In the genomic region with DNA sequence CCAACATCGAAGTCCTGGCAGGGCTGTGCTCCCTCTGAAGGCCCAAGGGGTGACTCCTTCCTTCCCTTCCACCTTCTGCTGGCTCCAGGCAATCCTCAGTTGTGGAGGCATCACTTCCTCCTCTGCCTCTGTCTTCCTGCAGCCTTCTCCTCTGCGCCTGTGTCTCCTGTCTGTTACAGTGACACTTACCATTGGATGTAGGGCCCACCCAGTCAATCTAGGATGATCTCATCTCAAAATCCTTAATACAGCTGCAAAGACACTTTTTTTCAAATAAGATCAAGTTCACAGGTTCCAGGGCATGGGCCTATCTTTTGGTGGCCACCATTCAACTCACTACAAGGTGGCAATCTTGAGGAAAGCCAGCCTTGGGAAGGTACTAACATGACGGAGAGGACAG, we compare ENCODE assay signal across 26 cellular contexts.
"Had no signal": no experiment of that assay in that cellular context is flagged by ENCODE, and none has a peak within 500 bp of the region (broad histone marks: within the 10 kb centered on the region; RNA-seq: fewer than 3 reads in every experiment).

No MANE protein-coding gene starts in this region.

- H3K27ac ChIP-seq: dorsolateral prefrontal cortex, esophagus muscularis mucosa, gastroesophageal sphincter, heart right ventricle, left lung, neural progenitor cell, parathyroid adenoma, skin epidermis, thoracic aorta, tibial nerve, upper lobe of left lung had no signal

- H3K27me3 ChIP-seq: dorsolateral prefrontal cortex, foreskin keratinocyte, left lung, neural progenitor cell, tibial nerve, upper lobe of left lung had no signal

- H3K4me1 ChIP-seq: esophagus muscularis mucosa, gastroesophageal sphincter, heart right ventricle, left lung, parathyroid adenoma, tibial nerve, upper lobe of left lung had no signal

- H3K36me3 ChIP-seq: esophagus muscularis mucosa, gastroesophageal sphincter, heart right ventricle, left lung, neural progenitor cell, thoracic aorta, tibial nerve, upper lobe of left lung had no signal

- H3K4me1 Mint-ChIP-seq: naive B cell; stimulated activated naive B cell treated with anti-CD40 and anti-IgM and Interleukin-4, amounts not matched to agents 10 μg/mL and 1 μg/mL and 100 μg/mL, for 72 hours had no signal

- H3K27ac Mint-ChIP-seq: mesothelial cell of epicardium; neural progenitor cell; stimulated activated naive B cell treated with anti-CD40 and anti-IgM and Interleukin-4, amounts not matched to agents 10 μg/mL and 1 μg/mL and 100 μg/mL, for 72 hours; stimulated activated naive CD8-positive, alpha-beta T cell treated with anti-CD3 and anti-CD28 coated beads, Interleukin-15, Interleukin-2, amounts not matched to agents 100 ng/mL and 50 ng/mL, for 24 hours had no signal

- H3K9ac ChIP-seq: neural progenitor cell, parathyroid adenoma had no signal

- H3K36me3 Mint-ChIP-seq: mesothelial cell of epicardium; naive B cell; neural progenitor cell; stimulated activated naive B cell treated with anti-CD40 and anti-IgM and Interleukin-4, amounts not matched to agents 10 μg/mL and 1 μg/mL and 100 μg/mL, for 72 hours had no signal

- H3K4me3 ChIP-seq: dorsolateral prefrontal cortex, esophagus muscularis mucosa, gastroesophageal sphincter, heart right ventricle, left lung, mucosa of descending colon, neural progenitor cell, skin epidermis, thoracic aorta, tibial nerve, upper lobe of left lung had no signal

- DNase-seq: dorsolateral prefrontal cortex; effector CD8-positive, alpha-beta T cell; endodermal cell; heart right ventricle; hippocampal formation; left cardiac atrium; left lung; mesenchymal stem cell; mucosa of descending colon; naive B cell; retina; stimulated activated CD4-positive, alpha-beta T cell treated with anti-CD3 and anti-CD28 coated beads, Interleukin-15, amount 100 ng/mL, for 24 hours; stimulated activated CD4-positive, alpha-beta T cell treated with anti-CD3 and anti-CD28 coated beads, Interleukin-2, amount 100 ng/mL, for 48 hours; stimulated activated naive B cell treated with anti-CD40 and anti-IgM and Interleukin-4, amounts not matched to agents 10 μg/mL and 1 μg/mL and 100 μg/mL, for 72 hours had no signal

- H3K9me3 Mint-ChIP-seq: nephron; stimulated activated naive B cell treated with anti-CD40 and anti-IgM and Interleukin-4, amounts not matched to agents 10 μg/mL and 1 μg/mL and 100 μg/mL, for 72 hours had no signal

- ATAC-seq: gastroesophageal sphincter; heart right ventricle; left cardiac atrium; left lung; mucosa of descending colon; stimulated activated naive B cell treated with anti-CD40 and anti-IgM and Interleukin-4, amounts not matched to agents 10 μg/mL and 1 μg/mL and 100 μg/mL, for 72 hours had no signal

- H3K4me2 ChIP-seq: neural progenitor cell had no signal

- H2AFZ ChIP-seq: neural progenitor cell, parathyroid adenoma had no signal

- H3K4me3 Mint-ChIP-seq: endodermal cell; mesothelial cell of epicardium; naive B cell; nephron; neural progenitor cell; stimulated activated naive B cell treated with anti-CD40 and anti-IgM and Interleukin-4, amounts not matched to agents 10 μg/mL and 1 μg/mL and 100 μg/mL, for 72 hours; stimulated activated naive CD8-positive, alpha-beta T cell treated with anti-CD3 and anti-CD28 coated beads, Interleukin-15, Interleukin-2, amounts not matched to agents 100 ng/mL and 50 ng/mL, for 24 hours had no signal

- H3K9me3 ChIP-seq: esophagus muscularis mucosa, gastroesophageal sphincter, heart right ventricle, left lung, mucosa of descending colon, thoracic aorta, tibial nerve, upper lobe of left lung had no signal

- H3K79me2 ChIP-seq: parathyroid adenoma had no signal
